ENCODE assay signal across 14 cellular contexts in genomic region chr3:146166450-146167222, GRCh38. TPM values are rescaled to one million over a fixed set of nuclear protein-coding genes. Genes with fewer than 3 reads are reported as not detected.
DNase-seq lines count a peak whose midpoint lies in the region; ATAC-seq, FAIRE-seq and TF ChIP-seq lines count a peak whose summit lies in the region.
"Had no signal": no experiment of that assay in that cellular context is flagged by ENCODE, and none has a peak within 500 bp of the region (broad histone marks: within the 10 kb centered on the region; RNA-seq: fewer than 3 reads in every experiment).

No MANE protein-coding gene starts in this region.

- TF ChIP-seq CTCF in SK-N-SH (IDR thresholded peaks at IDR 0.05) = no peak
- TF ChIP-seq CTCF in choroid plexus epithelial cell (conservative IDR thresholded peaks at IDR 0.05; ENCODE audit: low read depth, low read length) = no peak

- H3K9me2 ChIP-seq in SK-N-SH = no peaks in the 10 kb centered on the region

- no peak for TF ChIP-seq RAD21 in SK-N-SH (IDR thresholded peaks at IDR 0.05; ENCODE audit: low read length)

- no peaks in the 10 kb centered on the region for H3K79me2 ChIP-seq in SK-N-SH (ENCODE audit: insufficient read depth)

- H3K4me2 ChIP-seq in SK-N-SH = peak overlapping the region; percentile 22; the same call in 1 of the 2 replicates

- H2AFZ ChIP-seq in SK-N-SH (ENCODE audit: low read depth) = peak overlapping the region; percentile 45; the same call in 1 of the 2 replicates

- no peaks in the 10 kb centered on the region for H3K36me3 ChIP-seq in SK-N-SH (replicated peaks in 1 of 2; ENCODE audit: control insufficient read depth in 1 of 2, insufficient read depth in 2 of 2, low read length in 1 of 2)
- H3K36me3 ChIP-seq: upper lobe of left lung had no signal

- DNase-seq in SK-N-SH = no peak
- peak; percentile 76 for DNase-seq in choroid plexus epithelial cell (ENCODE audit: low read depth)
- no peak for DNase-seq in left lobe of liver (ENCODE audit: low spot score)
- DNase-seq in urothelium cell line (ENCODE audit: low spot score) = peak; percentile 27
- DNase-seq in SKM-1 (lab: John Stamatoyannopoulos, UW; ENCODE audit: unreplicated experiment) = no peak
- DNase-seq in NAMALWA (ENCODE audit: low spot score) = no peak
- no peak for DNase-seq in NCI-H2107 treated with DMSO at 0.1 percent for 48 hours (lab: John Stamatoyannopoulos, UW; ENCODE audit: unreplicated experiment)
- DNase-seq: activated gamma-delta T cell; NCI-H748 treated with DMSO at 0.1 percent for 48 hours; stimulated activated CD4-positive, alpha-beta T cell treated with anti-CD3 and anti-CD28 coated beads, Interleukin-2, amount 100 ng/mL, for 48 hours; upper lobe of left lung had no signal

- H4K20me1 ChIP-seq in SK-N-SH (ENCODE audit: insufficient read depth) = no peaks in the 10 kb centered on the region; the same call in 1 of the 2 replicates

- 3% methylated on average over 8 of the region's 8 CpGs for WGBS in SK-N-SH (ENCODE audit: low lambda C conversion rate)

- CTCF ChIA-PET in SK-N-SH (lab: Yijun Ruan, JAX) = interaction anchor here (0.9 to 1.2 kb wide), 3 partner anchors 10 to 101 kb away, joined by 3 to 5 read pairs (median 3); no protein-coding TSS in a partner anchor

- peaks cover 6% of the 10 kb centered on the region; the same call in 1 of the 2 replicates for H3K27me3 ChIP-seq in SK-N-SH (ENCODE audit: insufficient read depth)
- H3K27me3 ChIP-seq: upper lobe of left lung had no signal

- H3F3A ChIP-seq in SK-N-SH (replicated peaks; ENCODE audit: insufficient read depth) = peaks cover 13% of the 10 kb centered on the region

- TF ChIP-seq EP300 in SK-N-SH (IDR thresholded peaks at IDR 0.05; ENCODE audit: borderline replicate concordance in 1 of 2, low read depth in 1 of 2, low read length in 1 of 2) = no peak

- H3K9me3 ChIP-seq in SK-N-SH = no peaks in the 10 kb centered on the region
- H3K9me3 ChIP-seq: upper lobe of left lung had no signal

- no peak for FAIRE-seq in urothelium cell line (lab: Jason Lieb, UNC)
- FAIRE-seq: K562 had no signal

- ATAC-seq in SK-N-SH treated with all-trans-retinoic acid at 6 μM for 48 hours (no peak; the same call in 2 of the 3 replicates), left lobe of liver (peak; percentile 46)
- ATAC-seq: K562 had no signal

- H3K9ac ChIP-seq in SK-N-SH = no peak overlapping the region

- H3K4me3 ChIP-seq in SK-N-SH (ENCODE audit: low read depth in 2 of 2, low read length in 1 of 2) (no peak overlapping the region), choroid plexus epithelial cell (ENCODE audit: low read depth, low read length) (no peak overlapping the region)
- H3K4me3 ChIP-seq: K562, upper lobe of left lung had no signal

- peak overlapping the region in 1 of 2 experiments; percentile 24; a peak in 1 of 4 replicates for H3K27ac ChIP-seq in SK-N-SH (ENCODE audit: low read depth in 2 of 2, low read length in 1 of 2)
- H3K27ac ChIP-seq: 22Rv1 had no signal

- POLR2A ChIA-PET in SK-N-SH (lab: Yijun Ruan, JAX) = no interaction called here

- no peaks in the 10 kb centered on the region; a peak in 1 of 4 replicates for H3K4me1 ChIP-seq in SK-N-SH (ENCODE audit: control insufficient read depth in 1 of 2, insufficient read depth in 2 of 2, low read depth in 1 of 2, low read length in 1 of 2)

TF ChIP-seq in SK-N-SH, 30 proteins besides CTCF, POLR2A, EP300 and RAD21 (continues in another document):
- 0 out of 2 replicates have a peak, but pooled peaks have one; percentile 11 for TF ChIP-seq NFIC (IDR thresholded peaks at IDR 0.05; ENCODE audit: borderline replicate concordance)
- 0 out of 2 replicates have a peak, but pooled peaks have one; percentile 7 for TF ChIP-seq JUND (IDR thresholded peaks at IDR 0.05)
- no peak for TF ChIP-seq FOXJ3 (CRISPR knock-in tag; IDR thresholded peaks at IDR 0.05)
- TF ChIP-seq GATA2 (CRISPR knock-in tag; IDR thresholded peaks at IDR 0.05) = no peak
- no peak for TF ChIP-seq GABPA (IDR thresholded peaks at IDR 0.05; ENCODE audit: low read depth)
- no peak for TF ChIP-seq USF1 (IDR thresholded peaks at IDR 0.05; ENCODE audit: borderline replicate concordance, low read depth)
- no peak for TF ChIP-seq ZBTB33 (IDR thresholded peaks at IDR 0.05; ENCODE audit: borderline replicate concordance, low read depth)
- TF ChIP-seq NRF1 (IDR thresholded peaks at IDR 0.05; ENCODE audit: low read depth, low read length) = no peak
- TF ChIP-seq FOXM1 (IDR thresholded peaks at IDR 0.05; ENCODE audit: low read depth) = no peak
- TF ChIP-seq SIN3A (IDR thresholded peaks at IDR 0.05; ENCODE audit: borderline replicate concordance, low read depth, low read length) = no peak

TF ChIP-seq in SK-N-SH treated with all-trans-retinoic acid at 6 μM for 48 hours, 23 proteins besides CTCF, POLR2A, EP300 and RAD21:
- no peak for TF ChIP-seq TSHZ2 (CRISPR knock-in tag; IDR thresholded peaks at IDR 0.05)
- no peak for TF ChIP-seq PATZ1 (CRISPR knock-in tag; IDR thresholded peaks at IDR 0.05; ENCODE audit: borderline replicate concordance)
- TF ChIP-seq PPARA (CRISPR knock-in tag; IDR thresholded peaks at IDR 0.05; ENCODE audit: borderline replicate concordance) = no peak
- no peak for TF ChIP-seq RARB (CRISPR knock-in tag; IDR thresholded peaks at IDR 0.05)
- TF ChIP-seq ZC3H10 (CRISPR knock-in tag; IDR thresholded peaks at IDR 0.05) = no peak
- TF ChIP-seq BACH2 (CRISPR knock-in tag; IDR thresholded peaks at IDR 0.05; ENCODE audit: borderline replicate concordance) = no peak
- TF ChIP-seq ZNF565 (CRISPR knock-in tag; conservative IDR thresholded peaks at IDR 0.05; ENCODE audit: low read depth) = no peak
- TF ChIP-seq ISL1 (CRISPR knock-in tag; IDR thresholded peaks at IDR 0.05) = no peak
- no peak for TF ChIP-seq ZFP3 (CRISPR knock-in tag; IDR thresholded peaks at IDR 0.05)
- TF ChIP-seq ESRRG (CRISPR knock-in tag; IDR thresholded peaks at IDR 0.05) = no peak
- TF ChIP-seq SNAI2 (CRISPR knock-in tag; IDR thresholded peaks at IDR 0.05) = no peak
- no peak for TF ChIP-seq POU6F1 (CRISPR knock-in tag; IDR thresholded peaks at IDR 0.05; ENCODE audit: borderline replicate concordance, low read depth)
- TF ChIP-seq TOX (CRISPR knock-in tag; IDR thresholded peaks at IDR 0.05; ENCODE audit: borderline replicate concordance) = no peak
- TF ChIP-seq OSR1 (CRISPR knock-in tag; IDR thresholded peaks at IDR 0.05) = no peak
- TF ChIP-seq ZFP30 (CRISPR knock-in tag; IDR thresholded peaks at IDR 0.05) = no peak
- no peak for TF ChIP-seq GLIS3 (CRISPR knock-in tag; IDR thresholded peaks at IDR 0.05)
- no peak for TF ChIP-seq ZNF8 (CRISPR knock-in tag; IDR thresholded peaks at IDR 0.05)

RNA-seq across cellular contexts. Expression of gene PLOD2, which starts 5.7 kb away (rescaled TPM):
- polyA plus RNA-seq in SK-N-SH (2012; rRNA removed) = 0.58 and 0.93 TPM in 2 replicates
- polyA plus RNA-seq in SK-N-SH (2012; cell fraction: cytosol; rRNA removed) = 1.2 and 1.5 TPM in 2 replicates
- 0.56 and 1.0 TPM in 2 replicates for polyA plus RNA-seq in SK-N-SH (2012; cell fraction: nucleus; rRNA removed)
- total RNA-seq in left lobe of liver = 25.7 TPM

Comparison
In these comparisons a context has a peak if more than half of its experiments do, and no peak if none do; other contexts are left out.
1. DNase-seq: peak in choroid plexus epithelial cell (single experiment) and urothelium cell line (single experiment); none in SK-N-SH (single experiment), left lobe of liver (single experiment), SKM-1 (single experiment), NAMALWA (single experiment) and NCI-H2107 treated with DMSO at 0.1 percent for 48 hours (single experiment).